In genomic region chr1:37323486-37324377, GRCh38 we compare ENCODE assay signal across 8 cellular contexts.
DNase-seq lines count a peak whose midpoint lies in the region; ATAC-seq and TF ChIP-seq lines count a peak whose summit lies in the region.

No MANE protein-coding gene starts in this region.

- H3K4me3 ChIP-seq in heart left ventricle, result no peak overlapping the region

- H3K9me3 Mint-ChIP-seq in nephron, result peaks cover 5% of the 10 kb centered on the region

- H3K4me1 ChIP-seq in heart left ventricle, result no peaks in the 10 kb centered on the region

- no peaks in the 10 kb centered on the region for H3K4me1 Mint-ChIP-seq in nephron

- peaks cover 0 to 15% (median 5%) of the 10 kb centered on the region in 12 donors for H3K9me3 ChIP-seq in heart left ventricle

- H3K4me3 Mint-ChIP-seq in nephron, result no peak overlapping the region

- peak in 8 of 12 donors; percentile 16 to 54 (median 28) for TF ChIP-seq CTCF in heart left ventricle (IDR thresholded peaks at IDR 0.05)
- TF ChIP-seq CTCF in nephron (IDR thresholded peaks at IDR 0.05; ENCODE audit: unreplicated experiment in 3 of 3), result peak; percentile 31 to 56 (median 45)

- intact Hi-C loops in heart left ventricle (cut with DNase I) (no loop called here), left cardiac atrium (cut with DNase I) (no loop called here)

- DNase-seq in heart left ventricle (no peak), left cardiac atrium (no peak), NCI-H187 (lab: John Stamatoyannopoulos, UW) (peak; percentile 35), astrocyte of the hippocampus (ENCODE audit: low read depth, low spot score) (peak; percentile 30)
- DNase-seq in stimulated activated naive CD4-positive, alpha-beta T cell (lab: John Stamatoyannopoulos, UW), result no peak

- H3K36me3 ChIP-seq in heart left ventricle, result no peaks in the 10 kb centered on the region

- H3K27me3 ChIP-seq in heart left ventricle, result peaks cover 0 to 72% (median 8%) of the 10 kb centered on the region in 9 donors

- no peak for TF ChIP-seq POLR2A in heart left ventricle (IDR thresholded peaks at IDR 0.05)

- no peak overlapping the region for H3K27ac Mint-ChIP-seq in nephron

- H3K27ac ChIP-seq in heart left ventricle, result no peak overlapping the region

- ATAC-seq in heart left ventricle (no peak), left cardiac atrium (no peak), HG02623 (IDR thresholded peaks at IDR 0.05; ENCODE audit: unreplicated experiment) (no peak), GM18498 (IDR thresholded peaks at IDR 0.05; ENCODE audit: unreplicated experiment) (no peak)

- H3K27me3 Mint-ChIP-seq in nephron (ENCODE audit: low read depth), result peaks cover 59% of the 10 kb centered on the region

- WGBS in heart left ventricle, 4 donors, result 32 to 39% (median 36%) methylated on average over 19 of the region's 19 CpGs

- H3K36me3 Mint-ChIP-seq in nephron (ENCODE audit: low read depth), result no peaks in the 10 kb centered on the region

Comparison
In these comparisons a context has a peak if more than half of its experiments do, and no peak if none do; other contexts are left out.
1. DNase-seq: peak in NCI-H187 (2 of 2) and astrocyte of the hippocampus (single experiment); none in heart left ventricle (0 of 5), left cardiac atrium (single experiment) and stimulated activated naive CD4-positive, alpha-beta T cell (0 of 6).